ENCODE assay signal across 9 cellular contexts in the genomic region with DNA sequence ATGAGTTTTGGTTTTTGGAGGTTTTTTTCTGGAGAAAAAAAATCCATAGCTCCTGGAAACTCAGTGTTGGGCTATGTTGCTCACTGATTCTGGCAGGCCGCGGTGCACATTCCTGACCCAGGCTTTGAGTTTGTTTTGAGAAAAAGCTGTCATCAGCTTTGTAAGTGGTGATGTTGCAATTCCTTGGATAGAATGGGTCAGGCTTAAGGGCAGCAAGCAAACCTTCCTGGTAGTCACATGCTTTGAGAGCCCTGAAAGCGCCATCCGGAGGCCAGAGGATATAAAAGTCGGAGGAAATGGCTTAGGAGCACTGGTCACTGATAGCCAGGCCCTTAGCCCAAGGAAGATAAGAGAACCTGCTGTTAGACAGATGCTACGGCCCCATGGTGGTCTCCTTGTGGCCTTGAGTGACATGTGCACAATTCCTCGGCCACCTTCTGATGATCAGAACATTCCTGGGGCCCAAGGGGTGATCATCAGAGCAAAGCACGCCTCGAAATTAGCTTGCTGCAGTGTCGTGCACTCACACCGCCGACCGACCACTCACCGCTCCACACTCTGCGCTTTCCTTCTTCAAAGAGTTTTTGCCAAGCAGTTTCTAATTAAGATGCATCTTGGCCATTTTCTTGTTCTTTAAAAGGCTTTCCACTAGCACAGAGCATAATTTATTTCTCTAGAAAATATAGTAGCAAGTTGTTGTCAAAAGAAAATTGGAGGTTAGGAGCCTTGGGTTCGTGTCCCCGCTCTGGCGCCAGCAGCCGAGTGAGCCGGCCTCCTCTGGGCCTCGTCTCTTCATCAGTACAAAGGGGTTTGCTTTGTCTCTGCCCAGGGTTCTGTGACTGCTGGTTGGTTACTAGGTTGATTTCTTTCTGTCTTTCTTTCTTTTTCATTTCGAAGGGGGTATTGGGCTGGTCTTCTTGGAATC.
DNase-seq lines count a peak whose midpoint lies in the region; ATAC-seq and TF ChIP-seq lines count a peak whose summit lies in the region.
"Had no signal": no experiment of that assay in that cellular context is flagged by ENCODE, and none has a peak within 500 bp of the region (broad histone marks: within the 10 kb centered on the region; RNA-seq: fewer than 3 reads in every experiment).

No MANE protein-coding gene starts in this region.

- WGBS in sigmoid colon, 2 donors = 73 to 85% methylated on average over 22 of the region's 22 CpGs

- TF ChIP-seq CTCF in WTC11 (IDR thresholded peaks at IDR 0.05) (no peak), left ventricle myocardium inferior (IDR thresholded peaks at IDR 0.05; ENCODE audit: borderline replicate concordance) (peak; percentile 45), sigmoid colon (IDR thresholded peaks at IDR 0.05) (peak in 1 of 4 experiments; percentile 13)

- H3K4me3 ChIP-seq in left ventricle myocardium inferior (no peak overlapping the region), sigmoid colon (no peak overlapping the region)

- H3K27me3 Mint-ChIP-seq in WTC11 (ENCODE audit: low read depth) = no peaks in the 10 kb centered on the region

- CTCF ChIA-PET in WTC11 (lab: Charles Lee) = interaction anchor here (0.5 to 1.8 kb wide), 25 partner anchors 9 to 176 kb away, joined by 3 to 13 read pairs (median 4); no protein-coding TSS in a partner anchor

- H3K27ac ChIP-seq in left ventricle myocardium inferior (replicated peaks) (peak overlapping the region; percentile 96), sigmoid colon (peak overlapping the region; percentile 81 to 90 (median 88))
- H3K27ac ChIP-seq: C4-2B had no signal

- peaks cover 44% of the 10 kb centered on the region for H3K4me1 Mint-ChIP-seq in WTC11

- TF ChIP-seq POLR2A in sigmoid colon (IDR thresholded peaks at IDR 0.05) = no peak

- no peaks in the 10 kb centered on the region for H3K9me3 Mint-ChIP-seq in WTC11

- H3K27me3 ChIP-seq in left ventricle myocardium inferior (ENCODE audit: low read depth) (no peaks in the 10 kb centered on the region), sigmoid colon (no peaks in the 10 kb centered on the region)

- H3K36me3 Mint-ChIP-seq in WTC11 = no peaks in the 10 kb centered on the region

- H3K36me3 ChIP-seq in left ventricle myocardium inferior (no peaks in the 10 kb centered on the region), sigmoid colon (no peaks in the 10 kb centered on the region)

- intact Hi-C loops in left ventricle myocardium inferior (cut with micrococcal nuclease) = no loop called here
- intact Hi-C loops in sigmoid colon (cut with DNase I) = loop anchor here (2.0 kb wide), 1 partner anchor 47 kb away; no protein-coding TSS in a partner anchor

- H3K4me1 ChIP-seq in left ventricle myocardium inferior (peaks cover 74% of the 10 kb centered on the region), sigmoid colon (peaks cover 0 to 74% (median 70%) of the 10 kb centered on the region in 4 donors)

- ATAC-seq in WTC11 = peak; percentile 68
- no peak for ATAC-seq in GM21717 (IDR thresholded peaks at IDR 0.05; ENCODE audit: unreplicated experiment)
- ATAC-seq in HG02981 (IDR thresholded peaks at IDR 0.05; ENCODE audit: unreplicated experiment) = no peak
- ATAC-seq in GM21529 (IDR thresholded peaks at IDR 0.05; ENCODE audit: unreplicated experiment) = no peak

- H3K9me3 ChIP-seq in left ventricle myocardium inferior (replicated peaks) (no peaks in the 10 kb centered on the region), sigmoid colon (no peaks in the 10 kb centered on the region)

- POLR2A ChIA-PET in WTC11 (lab: Charles Lee) = interaction anchor here (1.0 kb wide), 1 partner anchor 12 kb away, joined by 3 read pairs; no protein-coding TSS in a partner anchor

- peak overlapping the region; percentile 63 for H3K27ac Mint-ChIP-seq in WTC11

- DNase-seq in SIG-M5 treated with dmso at 0.1 percent for 504 hours (lab: John Stamatoyannopoulos, UW; ENCODE audit: unreplicated experiment) (peak; percentile 21), SIG-M5 (lab: John Stamatoyannopoulos, UW) (no peak), WTC11 (ENCODE audit: low spot score) (peak; percentile 54), left ventricle myocardium inferior (peak; percentile 80), sigmoid colon (peak; percentile 94)

- TF ChIP-seq EP300 in sigmoid colon (IDR thresholded peaks at IDR 0.05) = peak in 2 of 4 donors; percentile 79 to 83

- H3K4me3 Mint-ChIP-seq in WTC11 = no peak overlapping the region

TF ChIP-seq in WTC11, 78 proteins besides CTCF, POLR2A, EP300 and RAD21 (continues in another document):
- TF ChIP-seq PRRX2 (CRISPR knock-in tag; IDR thresholded peaks at IDR 0.05) (no peak), ZNF671 (CRISPR knock-in tag; IDR thresholded peaks at IDR 0.05) (no peak), JUN (CRISPR knock-in tag; IDR thresholded peaks at IDR 0.05) (no peak), ZNF232 (CRISPR knock-in tag; IDR thresholded peaks at IDR 0.05) (no peak), ATF1 (CRISPR knock-in tag; IDR thresholded peaks at IDR 0.05) (no peak), GTF2I (CRISPR knock-in tag; conservative IDR thresholded peaks at IDR 0.05) (no peak), ZNF219 (CRISPR knock-in tag; IDR thresholded peaks at IDR 0.05; ENCODE audit: borderline replicate concordance) (no peak), ESRRA (CRISPR knock-in tag; IDR thresholded peaks at IDR 0.05; ENCODE audit: borderline replicate concordance) (no peak)
- TF ChIP-seq, protein P1, sequence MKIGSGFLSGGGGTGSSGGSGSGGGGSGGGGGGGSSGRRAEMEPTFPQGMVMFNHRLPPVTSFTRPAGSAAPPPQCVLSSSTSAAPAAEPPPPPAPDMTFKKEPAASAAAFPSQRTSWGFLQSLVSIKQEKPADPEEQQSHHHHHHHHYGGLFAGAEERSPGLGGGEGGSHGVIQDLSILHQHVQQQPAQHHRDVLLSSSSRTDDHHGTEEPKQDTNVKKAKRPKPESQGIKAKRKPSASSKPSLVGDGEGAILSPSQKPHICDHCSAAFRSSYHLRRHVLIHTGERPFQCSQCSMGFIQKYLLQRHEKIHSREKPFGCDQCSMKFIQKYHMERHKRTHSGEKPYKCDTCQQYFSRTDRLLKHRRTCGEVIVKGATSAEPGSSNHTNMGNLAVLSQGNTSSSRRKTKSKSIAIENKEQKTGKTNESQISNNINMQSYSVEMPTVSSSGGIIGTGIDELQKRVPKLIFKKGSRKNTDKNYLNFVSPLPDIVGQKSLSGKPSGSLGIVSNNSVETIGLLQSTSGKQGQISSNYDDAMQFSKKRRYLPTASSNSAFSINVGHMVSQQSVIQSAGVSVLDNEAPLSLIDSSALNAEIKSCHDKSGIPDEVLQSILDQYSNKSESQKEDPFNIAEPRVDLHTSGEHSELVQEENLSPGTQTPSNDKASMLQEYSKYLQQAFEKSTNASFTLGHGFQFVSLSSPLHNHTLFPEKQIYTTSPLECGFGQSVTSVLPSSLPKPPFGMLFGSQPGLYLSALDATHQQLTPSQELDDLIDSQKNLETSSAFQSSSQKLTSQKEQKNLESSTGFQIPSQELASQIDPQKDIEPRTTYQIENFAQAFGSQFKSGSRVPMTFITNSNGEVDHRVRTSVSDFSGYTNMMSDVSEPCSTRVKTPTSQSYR (CRISPR knock-in tag; IDR thresholded peaks at IDR 0.05) = no peak
- TF ChIP-seq, protein P2, sequence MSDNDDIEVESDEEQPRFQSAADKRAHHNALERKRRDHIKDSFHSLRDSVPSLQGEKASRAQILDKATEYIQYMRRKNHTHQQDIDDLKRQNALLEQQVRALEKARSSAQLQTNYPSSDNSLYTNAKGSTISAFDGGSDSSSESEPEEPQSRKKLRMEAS (CRISPR knock-in tag; IDR thresholded peaks at IDR 0.05) = peak; percentile 71; the same call in 1 of the 2 replicates
- TF ChIP-seq, protein P3, sequence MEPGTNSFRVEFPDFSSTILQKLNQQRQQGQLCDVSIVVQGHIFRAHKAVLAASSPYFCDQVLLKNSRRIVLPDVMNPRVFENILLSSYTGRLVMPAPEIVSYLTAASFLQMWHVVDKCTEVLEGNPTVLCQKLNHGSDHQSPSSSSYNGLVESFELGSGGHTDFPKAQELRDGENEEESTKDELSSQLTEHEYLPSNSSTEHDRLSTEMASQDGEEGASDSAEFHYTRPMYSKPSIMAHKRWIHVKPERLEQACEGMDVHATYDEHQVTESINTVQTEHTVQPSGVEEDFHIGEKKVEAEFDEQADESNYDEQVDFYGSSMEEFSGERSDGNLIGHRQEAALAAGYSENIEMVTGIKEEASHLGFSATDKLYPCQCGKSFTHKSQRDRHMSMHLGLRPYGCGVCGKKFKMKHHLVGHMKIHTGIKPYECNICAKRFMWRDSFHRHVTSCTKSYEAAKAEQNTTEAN (CRISPR knock-in tag; IDR thresholded peaks at IDR 0.05) = no peak
- TF ChIP-seq, protein P4, sequence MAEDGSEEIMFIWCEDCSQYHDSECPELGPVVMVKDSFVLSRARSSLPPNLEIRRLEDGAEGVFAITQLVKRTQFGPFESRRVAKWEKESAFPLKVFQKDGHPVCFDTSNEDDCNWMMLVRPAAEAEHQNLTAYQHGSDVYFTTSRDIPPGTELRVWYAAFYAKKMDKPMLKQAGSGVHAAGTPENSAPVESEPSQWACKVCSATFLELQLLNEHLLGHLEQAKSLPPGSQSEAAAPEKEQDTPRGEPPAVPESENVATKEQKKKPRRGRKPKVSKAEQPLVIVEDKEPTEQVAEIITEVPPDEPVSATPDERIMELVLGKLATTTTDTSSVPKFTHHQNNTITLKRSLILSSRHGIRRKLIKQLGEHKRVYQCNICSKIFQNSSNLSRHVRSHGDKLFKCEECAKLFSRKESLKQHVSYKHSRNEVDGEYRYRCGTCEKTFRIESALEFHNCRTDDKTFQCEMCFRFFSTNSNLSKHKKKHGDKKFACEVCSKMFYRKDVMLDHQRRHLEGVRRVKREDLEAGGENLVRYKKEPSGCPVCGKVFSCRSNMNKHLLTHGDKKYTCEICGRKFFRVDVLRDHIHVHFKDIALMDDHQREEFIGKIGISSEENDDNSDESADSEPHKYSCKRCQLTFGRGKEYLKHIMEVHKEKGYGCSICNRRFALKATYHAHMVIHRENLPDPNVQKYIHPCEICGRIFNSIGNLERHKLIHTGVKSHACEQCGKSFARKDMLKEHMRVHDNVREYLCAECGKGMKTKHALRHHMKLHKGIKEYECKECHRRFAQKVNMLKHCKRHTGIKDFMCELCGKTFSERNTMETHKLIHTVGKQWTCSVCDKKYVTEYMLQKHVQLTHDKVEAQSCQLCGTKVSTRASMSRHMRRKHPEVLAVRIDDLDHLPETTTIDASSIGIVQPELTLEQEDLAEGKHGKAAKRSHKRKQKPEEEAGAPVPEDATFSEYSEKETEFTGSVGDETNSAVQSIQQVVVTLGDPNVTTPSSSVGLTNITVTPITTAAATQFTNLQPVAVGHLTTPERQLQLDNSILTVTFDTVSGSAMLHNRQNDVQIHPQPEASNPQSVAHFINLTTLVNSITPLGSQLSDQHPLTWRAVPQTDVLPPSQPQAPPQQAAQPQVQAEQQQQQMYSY (CRISPR knock-in tag; IDR thresholded peaks at IDR 0.05) = no peak
